ENCODE assay signal across 27 cellular contexts in the genomic region with DNA sequence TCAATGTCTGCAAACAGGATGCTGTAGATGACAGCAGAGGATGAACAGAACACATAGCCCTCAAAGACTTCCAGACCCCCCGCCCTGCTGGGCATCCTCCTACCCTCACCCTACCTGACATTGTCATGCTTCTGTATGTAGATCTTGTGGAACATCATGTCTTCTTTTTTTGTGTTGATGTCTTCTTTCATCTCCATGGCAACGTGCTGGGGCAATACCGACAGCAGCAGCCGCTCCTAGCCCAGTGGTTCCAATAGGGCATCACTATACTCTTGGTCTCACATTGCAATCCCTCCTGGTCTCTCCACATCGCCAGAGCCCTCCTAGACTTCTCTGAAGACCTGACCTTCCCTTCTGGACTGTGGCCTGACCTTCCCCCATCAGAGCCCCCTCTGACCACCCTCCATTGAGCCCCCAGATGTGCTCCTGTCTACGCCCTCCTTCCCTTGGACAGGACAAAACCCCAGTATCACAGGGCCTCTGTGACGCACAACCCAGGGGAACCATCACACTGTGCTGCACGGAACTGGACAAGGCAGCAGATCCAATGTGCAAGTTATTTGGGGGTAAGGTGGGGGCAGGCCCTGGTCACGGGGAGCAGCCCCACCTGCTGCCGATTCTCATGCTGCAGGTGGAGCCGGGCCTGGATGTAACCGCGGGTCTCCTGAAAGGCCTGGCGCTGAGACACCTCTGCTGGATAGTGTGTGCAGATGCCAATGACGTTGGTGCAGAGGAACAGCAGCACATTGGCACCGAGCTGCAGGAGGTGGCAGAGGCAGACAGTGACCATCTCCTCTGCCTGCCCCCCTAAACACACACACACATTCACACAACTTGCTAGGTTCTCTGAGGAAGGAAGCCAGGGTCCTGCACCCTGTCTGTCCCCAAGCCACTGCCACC. TPM values are rescaled to one million over a fixed set of nuclear protein-coding genes. Genes with fewer than 3 reads are reported as not detected.
DNase-seq lines count a peak whose midpoint lies in the region; ATAC-seq and TF ChIP-seq lines count a peak whose summit lies in the region.
"Had no signal": no experiment of that assay in that cellular context is flagged by ENCODE, and none has a peak within 500 bp of the region (broad histone marks: within the 10 kb centered on the region; RNA-seq: fewer than 3 reads in every experiment).

No MANE protein-coding gene starts in this region.

- H3K27ac ChIP-seq in right atrium auricular region: peak overlapping the region; percentile 83 to 93
- no peak overlapping the region for H3K27ac ChIP-seq in neural progenitor cell
- H3K27ac ChIP-seq in smooth muscle cell (ENCODE audit: low read depth): no peak overlapping the region
- H3K27ac ChIP-seq: A549, breast epithelium, HL-60, KMS-11, psoas muscle, RWPE1, SK-N-MC, tibial artery had no signal

- no peaks in the 10 kb centered on the region for H3K9me3 ChIP-seq in NT2/D1 (ENCODE audit: insufficient read depth, low read length)
- no peaks in the 10 kb centered on the region for H3K9me3 ChIP-seq in right atrium auricular region
- no peaks in the 10 kb centered on the region for H3K9me3 ChIP-seq in neural progenitor cell (ENCODE audit: low read depth)
- no peaks in the 10 kb centered on the region for H3K9me3 ChIP-seq in smooth muscle cell (replicated peaks; ENCODE audit: low read depth)
- H3K9me3 ChIP-seq: A549, breast epithelium, psoas muscle, tibial artery had no signal

- H4K20me1 ChIP-seq in neural progenitor cell (ENCODE audit: low read depth) (peaks cover 25% of the 10 kb centered on the region), smooth muscle cell (ENCODE audit: low read depth) (peaks cover 51% of the 10 kb centered on the region)

- no peaks in the 10 kb centered on the region for H3K36me3 Mint-ChIP-seq in activated naive CD8-positive, alpha-beta T cell
- no peaks in the 10 kb centered on the region for H3K36me3 Mint-ChIP-seq in activated naive CD8-positive, alpha-beta T cell treated with anti-CD3 and anti-CD28 coated beads, Interleukin-2, amount 50 U/mL, for 24 hours (ENCODE audit: low read depth)
- H3K36me3 Mint-ChIP-seq in neural progenitor cell: peaks cover 25% of the 10 kb centered on the region
- H3K36me3 Mint-ChIP-seq in chondrocyte (ENCODE audit: low read depth): peaks cover 28% of the 10 kb centered on the region
- H3K36me3 Mint-ChIP-seq: activated naive CD4-positive, alpha-beta T cell treated with anti-CD3 and anti-CD28 coated beads, Interleukin-2, amount 50 U/mL, for 24 hours; CD8-positive, alpha-beta T cell; naive thymus-derived CD4-positive, alpha-beta T cell had no signal

- no peak overlapping the region for H3K4me3 ChIP-seq in NT2/D1 (ENCODE audit: insufficient read length, low read depth)
- no peak overlapping the region for H3K4me3 ChIP-seq in right atrium auricular region
- H3K4me3 ChIP-seq in neural progenitor cell: no peak overlapping the region
- H3K4me3 ChIP-seq in smooth muscle cell: no peak overlapping the region
- H3K4me3 ChIP-seq: A549, breast epithelium, psoas muscle, SK-N-MC, tibial artery had no signal

- H3K36me3 ChIP-seq in NT2/D1 (ENCODE audit: insufficient read depth, insufficient read length, low read length): peaks cover 68% of the 10 kb centered on the region
- H3K36me3 ChIP-seq in right atrium auricular region: peaks cover 53% of the 10 kb centered on the region
- H3K36me3 ChIP-seq in neural progenitor cell: no peaks in the 10 kb centered on the region
- H3K36me3 ChIP-seq in smooth muscle cell (ENCODE audit: low read depth): no peaks in the 10 kb centered on the region
- H3K36me3 ChIP-seq: breast epithelium had no signal

- no peaks in the 10 kb centered on the region for H3K9me3 Mint-ChIP-seq in activated naive CD8-positive, alpha-beta T cell (ENCODE audit: low read depth)
- H3K9me3 Mint-ChIP-seq in activated naive CD8-positive, alpha-beta T cell treated with anti-CD3 and anti-CD28 coated beads, Interleukin-2, amount 50 U/mL, for 24 hours: no peaks in the 10 kb centered on the region
- H3K9me3 Mint-ChIP-seq in neural progenitor cell: no peaks in the 10 kb centered on the region
- H3K9me3 Mint-ChIP-seq in chondrocyte (ENCODE audit: low read depth): no peaks in the 10 kb centered on the region
- H3K9me3 Mint-ChIP-seq: activated naive CD4-positive, alpha-beta T cell treated with anti-CD3 and anti-CD28 coated beads, Interleukin-2, amount 50 U/mL, for 24 hours; activated T-helper 17 cell treated with anti-CD3 and anti-CD28 coated beads, Interleukin-2, amount 50 U/mL, for 72 hours; CD8-positive, alpha-beta T cell; naive thymus-derived CD4-positive, alpha-beta T cell had no signal

- H2AFZ ChIP-seq in neural progenitor cell (replicated peaks): no peak overlapping the region
- no peak overlapping the region for H2AFZ ChIP-seq in smooth muscle cell (ENCODE audit: low read depth)

- DNase-seq in activated naive CD8-positive, alpha-beta T cell treated with anti-CD3 and anti-CD28 coated beads, Interleukin-2, amount 50 U/mL, for 24 hours: no peak
- peak; percentile 46 for DNase-seq in NT2/D1 (ENCODE audit: low read depth, low spot score)
- DNase-seq in right atrium auricular region (ENCODE audit: low spot score): no peak
- DNase-seq in neural progenitor cell (ENCODE audit: low spot score): no peak
- DNase-seq in smooth muscle cell (lab: John Stamatoyannopoulos, UW; ENCODE audit: unreplicated experiment): no peak
- no peak for DNase-seq in chondrocyte (ENCODE audit: low spot score)
- DNase-seq: activated CD4-positive, alpha-beta T cell treated with anti-CD3 and anti-CD28 coated beads for 1 hour; CD8-positive, alpha-beta T cell; GOT3; hippocampal formation; naive thymus-derived CD4-positive, alpha-beta T cell; NCI-H1694; NCI-H2171; OCI-M1; psoas muscle; stimulated activated CD4-positive, alpha-beta T cell treated with anti-CD3 and anti-CD28 coated beads, Interleukin-4, amount 100 ng/mL, for 24 hours; tibial artery had no signal

- no peak for ATAC-seq in activated naive CD8-positive, alpha-beta T cell treated with anti-CD3 and anti-CD28 coated beads, Interleukin-2, amount 50 U/mL, for 24 hours
- ATAC-seq in HG03460 (IDR thresholded peaks at IDR 0.05; ENCODE audit: unreplicated experiment): no peak
- ATAC-seq: A549; activated T-helper 17 cell treated with anti-CD3 and anti-CD28 coated beads, Interleukin-2, amount 50 U/mL, for 72 hours; CD8-positive, alpha-beta T cell; naive thymus-derived CD4-positive, alpha-beta T cell; psoas muscle had no signal

- no peak overlapping the region for H3K9ac ChIP-seq in NT2/D1 (ENCODE audit: insufficient read length, low read depth)
- H3K9ac ChIP-seq in neural progenitor cell: no peak overlapping the region
- no peak overlapping the region for H3K9ac ChIP-seq in smooth muscle cell (ENCODE audit: low read depth)
- H3K9ac ChIP-seq: KMS-11 had no signal

- H3K27me3 Mint-ChIP-seq in activated naive CD8-positive, alpha-beta T cell: no peaks in the 10 kb centered on the region
- H3K27me3 Mint-ChIP-seq in activated naive CD8-positive, alpha-beta T cell treated with anti-CD3 and anti-CD28 coated beads, Interleukin-2, amount 50 U/mL, for 24 hours: no peaks in the 10 kb centered on the region
- H3K27me3 Mint-ChIP-seq in neural progenitor cell (ENCODE audit: insufficient read depth, low read depth) (peaks cover 2% of the 10 kb centered on the region), chondrocyte (ENCODE audit: low read depth) (no peaks in the 10 kb centered on the region)
- H3K27me3 Mint-ChIP-seq: activated naive CD4-positive, alpha-beta T cell treated with anti-CD3 and anti-CD28 coated beads, Interleukin-2, amount 50 U/mL, for 24 hours; activated T-helper 17 cell treated with anti-CD3 and anti-CD28 coated beads, Interleukin-2, amount 50 U/mL, for 72 hours had no signal

- H3K4me1 Mint-ChIP-seq in activated naive CD8-positive, alpha-beta T cell (ENCODE audit: low read depth): no peaks in the 10 kb centered on the region
- H3K4me1 Mint-ChIP-seq in activated naive CD8-positive, alpha-beta T cell treated with anti-CD3 and anti-CD28 coated beads, Interleukin-2, amount 50 U/mL, for 24 hours: no peaks in the 10 kb centered on the region
- peaks cover 2% of the 10 kb centered on the region for H3K4me1 Mint-ChIP-seq in neural progenitor cell
- peaks cover 39% of the 10 kb centered on the region for H3K4me1 Mint-ChIP-seq in chondrocyte (ENCODE audit: low read depth)
- H3K4me1 Mint-ChIP-seq: activated naive CD4-positive, alpha-beta T cell treated with anti-CD3 and anti-CD28 coated beads, Interleukin-2, amount 50 U/mL, for 24 hours; activated T-helper 17 cell treated with anti-CD3 and anti-CD28 coated beads, Interleukin-2, amount 50 U/mL, for 72 hours had no signal

- TF ChIP-seq CTCF in right atrium auricular region (IDR thresholded peaks at IDR 0.05): peak in 1 of 2 donors; percentile 18
- no peak for TF ChIP-seq CTCF in neural progenitor cell (IDR thresholded peaks at IDR 0.05)
- no peak for TF ChIP-seq CTCF in smooth muscle cell (IDR thresholded peaks at IDR 0.05; ENCODE audit: borderline replicate concordance, insufficient read depth, poor library complexity, severe bottlenecking)
- TF ChIP-seq CTCF in chondrocyte (IDR thresholded peaks at IDR 0.05): no peak

- WGBS in smooth muscle cell (ENCODE audit: low lambda C conversion rate): 91% methylated on average over 16 of the region's 16 CpGs

- H3K4me3 Mint-ChIP-seq in activated naive CD8-positive, alpha-beta T cell: no peak overlapping the region
- no peak overlapping the region for H3K4me3 Mint-ChIP-seq in activated naive CD8-positive, alpha-beta T cell treated with anti-CD3 and anti-CD28 coated beads, Interleukin-2, amount 50 U/mL, for 24 hours
- H3K4me3 Mint-ChIP-seq in neural progenitor cell (peak overlapping the region; percentile 30), chondrocyte (ENCODE audit: unreplicated experiment) (no peak overlapping the region)
- H3K4me3 Mint-ChIP-seq: activated naive CD4-positive, alpha-beta T cell treated with anti-CD3 and anti-CD28 coated beads, Interleukin-2, amount 50 U/mL, for 24 hours; activated T-helper 17 cell treated with anti-CD3 and anti-CD28 coated beads, Interleukin-2, amount 50 U/mL, for 72 hours; CD8-positive, alpha-beta T cell; naive thymus-derived CD4-positive, alpha-beta T cell had no signal

- H3K4me1 ChIP-seq in NT2/D1 (ENCODE audit: insufficient read depth, insufficient read length) (peaks cover 26% of the 10 kb centered on the region), right atrium auricular region (peaks cover 0 to 63% of the 10 kb centered on the region in 2 donors), neural progenitor cell (no peaks in the 10 kb centered on the region), smooth muscle cell (ENCODE audit: low read depth) (no peaks in the 10 kb centered on the region)
- H3K4me1 ChIP-seq: A549 had no signal

- H3K27me3 ChIP-seq in NT2/D1 (ENCODE audit: insufficient read depth, insufficient read length) (no peaks in the 10 kb centered on the region), right atrium auricular region (no peaks in the 10 kb centered on the region), neural progenitor cell (no peaks in the 10 kb centered on the region), smooth muscle cell (ENCODE audit: low read depth) (no peaks in the 10 kb centered on the region)
- H3K27me3 ChIP-seq: breast epithelium, tibial artery had no signal

- H3F3A ChIP-seq in neural progenitor cell (ENCODE audit: low read depth) (no peaks in the 10 kb centered on the region), smooth muscle cell (ENCODE audit: low read depth) (no peaks in the 10 kb centered on the region)

- no peak overlapping the region for H3K4me2 ChIP-seq in neural progenitor cell
- H3K4me2 ChIP-seq in smooth muscle cell: no peak overlapping the region
- H3K4me2 ChIP-seq: A549, KMS-11 had no signal

- H3K27ac Mint-ChIP-seq in activated naive CD8-positive, alpha-beta T cell: peak overlapping the region; percentile 41
- no peak overlapping the region for H3K27ac Mint-ChIP-seq in activated naive CD8-positive, alpha-beta T cell treated with anti-CD3 and anti-CD28 coated beads, Interleukin-2, amount 50 U/mL, for 24 hours
- H3K27ac Mint-ChIP-seq in neural progenitor cell (peak overlapping the region; percentile 40), chondrocyte (ENCODE audit: unreplicated experiment) (no peak overlapping the region)
- H3K27ac Mint-ChIP-seq: activated naive CD4-positive, alpha-beta T cell treated with anti-CD3 and anti-CD28 coated beads, Interleukin-2, amount 50 U/mL, for 24 hours; activated T-helper 17 cell treated with anti-CD3 and anti-CD28 coated beads, Interleukin-2, amount 50 U/mL, for 72 hours; CD8-positive, alpha-beta T cell; naive thymus-derived CD4-positive, alpha-beta T cell had no signal

- H3K79me2 ChIP-seq in neural progenitor cell (ENCODE audit: low read depth) (peaks cover 6% of the 10 kb centered on the region), smooth muscle cell (ENCODE audit: low read depth) (no peaks in the 10 kb centered on the region)

RNA-seq across cellular contexts. Expression of a gene that starts 11.1 kb away (rescaled TPM):
- 10 to 100 TPM; 76.4 to 81.6 TPM for total RNA-seq in right atrium auricular region
- 22.4 and 42.4 TPM in 2 replicates for total RNA-seq in neural progenitor cell (ENCODE audit: low replicate concordance)
- 23.4 and 31.0 TPM in 2 replicates for total RNA-seq in smooth muscle cell
- 18.8 and 21.5 TPM in 2 replicates for polyA plus RNA-seq in smooth muscle cell
- total RNA-seq in chondrocyte: 54.9 to 57.6 TPM (median 57.2 TPM) in 3 replicates
- total RNA-seq: CD8-positive, alpha-beta T cell had no signal
- polyA plus RNA-seq: naive thymus-derived CD4-positive, alpha-beta T cell had no signal

RNA-seq across cellular contexts. Expression of a gene that starts 40.5 kb away (rescaled TPM):
- total RNA-seq in right atrium auricular region: 1 to 10 TPM; 6.1 to 7.0 TPM
- 25.0 and 31.3 TPM in 2 replicates for total RNA-seq in neural progenitor cell (ENCODE audit: low replicate concordance)
- 16.7 and 18.5 TPM in 2 replicates for total RNA-seq in smooth muscle cell
- polyA plus RNA-seq in smooth muscle cell: 21.7 and 33.4 TPM in 2 replicates
- 57.5 to 72.6 TPM (median 69.5 TPM) in 3 replicates for total RNA-seq in chondrocyte

Comparison
In these comparisons a context has a peak if more than half of its experiments do, and no peak if none do; other contexts are left out.
1. H3K27ac Mint-ChIP-seq: peak in activated naive CD8-positive, alpha-beta T cell (single experiment) and neural progenitor cell (single experiment); none in activated naive CD8-positive, alpha-beta T cell treated with anti-CD3 and anti-CD28 coated beads, Interleukin-2, amount 50 U/mL, for 24 hours (single experiment) and chondrocyte (single experiment).
2. H3K27ac ChIP-seq: peak in right atrium auricular region (2 of 2); none in neural progenitor cell (single experiment) and smooth muscle cell (single experiment).